1 cellular context compared by ENCODE assay signal in the genomic region with DNA sequence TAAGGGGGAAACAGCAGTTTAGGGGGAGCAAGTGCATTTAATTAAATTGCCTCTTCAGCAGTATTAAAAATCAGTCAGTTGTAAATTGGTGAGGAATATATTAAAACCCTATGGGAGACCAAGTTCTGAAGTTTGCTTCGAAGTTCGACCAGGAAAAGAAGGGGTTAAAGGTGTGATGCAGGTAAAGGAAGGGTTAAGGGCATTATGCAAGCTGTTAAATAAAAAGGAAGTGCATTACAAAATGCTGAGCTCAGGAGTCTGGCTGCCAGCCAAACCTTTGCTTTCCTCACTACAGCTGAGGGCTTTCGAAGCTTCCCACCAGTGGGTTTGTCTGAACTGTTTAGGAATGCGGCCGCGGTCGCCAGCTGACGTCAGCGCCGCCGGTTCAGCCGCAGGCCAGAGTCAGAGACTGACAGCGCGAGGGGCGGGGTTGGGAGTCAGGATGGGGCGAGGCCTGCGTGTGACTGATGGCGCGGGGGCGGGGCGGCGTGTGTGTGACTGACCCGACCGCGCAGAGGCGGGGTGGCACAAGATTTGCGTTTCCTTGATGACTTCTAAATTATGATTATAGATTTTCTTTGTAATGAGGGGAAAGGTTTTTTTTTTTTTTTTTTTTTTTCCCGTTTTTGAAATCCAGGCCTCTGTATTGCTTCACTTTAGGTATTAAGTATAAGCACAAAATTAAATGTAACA.
TF ChIP-seq lines count a peak whose summit lies in the region.

No MANE protein-coding gene starts in this region.

TF ChIP-seq in HCT116, 20 proteins besides CTCF, POLR2A, EP300 and RAD21 (continued from another document):
- TF ChIP-seq EGR1 (IDR thresholded peaks at IDR 0.05; ENCODE audit: low read depth), result peak; percentile 88
- TF ChIP-seq SIN3A (IDR thresholded peaks at IDR 0.05; ENCODE audit: low read depth), result peak; percentile 95
- TF ChIP-seq, protein P1, sequence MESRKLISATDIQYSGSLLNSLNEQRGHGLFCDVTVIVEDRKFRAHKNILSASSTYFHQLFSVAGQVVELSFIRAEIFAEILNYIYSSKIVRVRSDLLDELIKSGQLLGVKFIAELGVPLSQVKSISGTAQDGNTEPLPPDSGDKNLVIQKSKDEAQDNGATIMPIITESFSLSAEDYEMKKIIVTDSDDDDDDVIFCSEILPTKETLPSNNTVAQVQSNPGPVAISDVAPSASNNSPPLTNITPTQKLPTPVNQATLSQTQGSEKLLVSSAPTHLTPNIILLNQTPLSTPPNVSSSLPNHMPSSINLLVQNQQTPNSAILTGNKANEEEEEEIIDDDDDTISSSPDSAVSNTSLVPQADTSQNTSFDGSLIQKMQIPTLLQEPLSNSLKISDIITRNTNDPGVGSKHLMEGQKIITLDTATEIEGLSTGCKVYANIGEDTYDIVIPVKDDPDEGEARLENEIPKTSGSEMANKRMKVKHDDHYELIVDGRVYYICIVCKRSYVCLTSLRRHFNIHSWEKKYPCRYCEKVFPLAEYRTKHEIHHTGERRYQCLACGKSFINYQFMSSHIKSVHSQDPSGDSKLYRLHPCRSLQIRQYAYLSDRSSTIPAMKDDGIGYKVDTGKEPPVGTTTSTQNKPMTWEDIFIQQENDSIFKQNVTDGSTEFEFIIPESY (IDR thresholded peaks at IDR 0.05; ENCODE audit: extremely low read depth, insufficient replicate concordance, low read length), result peak; percentile 73
- TF ChIP-seq, protein P2, sequence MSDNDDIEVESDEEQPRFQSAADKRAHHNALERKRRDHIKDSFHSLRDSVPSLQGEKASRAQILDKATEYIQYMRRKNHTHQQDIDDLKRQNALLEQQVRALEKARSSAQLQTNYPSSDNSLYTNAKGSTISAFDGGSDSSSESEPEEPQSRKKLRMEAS (IDR thresholded peaks at IDR 0.05), result peak; percentile 76
- TF ChIP-seq POLR2AphosphoS5 (IDR thresholded peaks at IDR 0.05; ENCODE audit: low read depth, low read length), result peak; percentile 80
- no peak for TF ChIP-seq EZH2 (IDR thresholded peaks at IDR 0.05)
- TF ChIP-seq ZNF274 (IDR thresholded peaks at IDR 0.05; ENCODE audit: low read depth, low read length), result no peak
- TF ChIP-seq YY1 (IDR thresholded peaks at IDR 0.05; ENCODE audit: extremely low read depth, insufficient replicate concordance, low read depth, low read length), result peak; percentile 48
- TF ChIP-seq ZFX (IDR thresholded peaks at IDR 0.05), result no peak
- peak; percentile 58 for TF ChIP-seq ELF1 (IDR thresholded peaks at IDR 0.05; ENCODE audit: borderline replicate concordance, low read depth)
- TF ChIP-seq CEBPB (IDR thresholded peaks at IDR 0.05; ENCODE audit: low read depth), result peak; percentile 98
- TF ChIP-seq SP1 (IDR thresholded peaks at IDR 0.05; ENCODE audit: low read depth), result peak; percentile 95
- TF ChIP-seq JUND (IDR thresholded peaks at IDR 0.05), result peak; percentile 91
- peak; percentile 64 for TF ChIP-seq FOSL1 (IDR thresholded peaks at IDR 0.05; ENCODE audit: low read depth)
- TF ChIP-seq, protein P3, sequence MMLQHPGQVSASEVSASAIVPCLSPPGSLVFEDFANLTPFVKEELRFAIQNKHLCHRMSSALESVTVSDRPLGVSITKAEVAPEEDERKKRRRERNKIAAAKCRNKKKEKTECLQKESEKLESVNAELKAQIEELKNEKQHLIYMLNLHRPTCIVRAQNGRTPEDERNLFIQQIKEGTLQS (IDR thresholded peaks at IDR 0.05), result peak; percentile 91
